In genomic region chr6:136192917-136193316, GRCh38 we compare ENCODE assay signal across 16 cellular contexts. TPM values are rescaled to one million over a fixed set of nuclear protein-coding genes. Genes with fewer than 3 reads are reported as not detected.
DNase-seq lines count a peak whose midpoint lies in the region; ATAC-seq and TF ChIP-seq lines count a peak whose summit lies in the region.
"Had no signal": no experiment of that assay in that cellular context is flagged by ENCODE, and none has a peak within 500 bp of the region (broad histone marks: within the 10 kb centered on the region; RNA-seq: fewer than 3 reads in every experiment).

No MANE protein-coding gene starts in this region.

- H3K9me3 Mint-ChIP-seq in nephron (no peaks in the 10 kb centered on the region), neural progenitor cell (no peaks in the 10 kb centered on the region)
- H3K9me3 Mint-ChIP-seq: CD8-positive, alpha-beta T cell; H9 had no signal

- H3K4me2 ChIP-seq in smooth muscle cell, result peak overlapping the region; percentile 24
- no peak overlapping the region for H3K4me2 ChIP-seq in neural progenitor cell
- H3K4me2 ChIP-seq: BLaER1 treated with 17β-estradiol and CSF1 and Interleukin-3, amounts not matched to agents 10 nM and 100 nM had no signal

- H3K9ac ChIP-seq in smooth muscle cell (ENCODE audit: low read depth) (no peak overlapping the region), neural progenitor cell (no peak overlapping the region)
- H3K9ac ChIP-seq: BLaER1 treated with 17β-estradiol and CSF1 and Interleukin-3, amounts not matched to agents 10 nM and 100 nM had no signal

- H3K36me3 ChIP-seq in smooth muscle cell (ENCODE audit: low read depth), result no peaks in the 10 kb centered on the region
- no peaks in the 10 kb centered on the region for H3K36me3 ChIP-seq in neural progenitor cell
- H3K36me3 ChIP-seq: BLaER1 treated with 17β-estradiol and CSF1 and Interleukin-3, amounts not matched to agents 10 nM and 100 nM had no signal

- H3K36me3 Mint-ChIP-seq in nephron (ENCODE audit: low read depth) (peaks cover 3% of the 10 kb centered on the region), neural progenitor cell (no peaks in the 10 kb centered on the region)
- H3K36me3 Mint-ChIP-seq: CD8-positive, alpha-beta T cell had no signal

- H3K27me3 ChIP-seq in smooth muscle cell (ENCODE audit: low read depth) (no peaks in the 10 kb centered on the region), neural progenitor cell (no peaks in the 10 kb centered on the region)
- H3K27me3 ChIP-seq: BLaER1 treated with 17β-estradiol and CSF1 and Interleukin-3, amounts not matched to agents 10 nM and 100 nM had no signal

- ATAC-seq in GM21619 (IDR thresholded peaks at IDR 0.05; ENCODE audit: unreplicated experiment), result no peak
- ATAC-seq: CD8-positive, alpha-beta T cell had no signal

- TF ChIP-seq CTCF in fibroblast of villous mesenchyme (IDR thresholded peaks at IDR 0.05; ENCODE audit: insufficient read depth, low read depth, low read length) (no peak), nephron (IDR thresholded peaks at IDR 0.05; ENCODE audit: unreplicated experiment in 3 of 3) (no peak), smooth muscle cell (IDR thresholded peaks at IDR 0.05; ENCODE audit: borderline replicate concordance, insufficient read depth, poor library complexity, severe bottlenecking) (no peak), neural progenitor cell (IDR thresholded peaks at IDR 0.05) (no peak)

- H3K4me1 Mint-ChIP-seq in nephron, result peaks cover 17% of the 10 kb centered on the region
- peaks cover 32% of the 10 kb centered on the region for H3K4me1 Mint-ChIP-seq in neural progenitor cell
- H3K4me1 Mint-ChIP-seq: B cell had no signal

- peak; percentile 4 for DNase-seq in NCI-H2171 treated with DMSO at 0.1 percent for 48 hours (lab: John Stamatoyannopoulos, UW)
- no peak for DNase-seq in NCI-H2171 (lab: John Stamatoyannopoulos, UW)
- DNase-seq in fibroblast of villous mesenchyme (ENCODE audit: low read depth), result peak; percentile 30
- DNase-seq in smooth muscle cell (lab: John Stamatoyannopoulos, UW; ENCODE audit: unreplicated experiment), result no peak
- no peak for DNase-seq in neural progenitor cell (ENCODE audit: low spot score)
- no peak for DNase-seq in NCI-H82 (lab: John Stamatoyannopoulos, UW)
- DNase-seq: 8988T; Calu3; CD8-positive, alpha-beta T cell; DMS79 treated with DMSO at 0.1 percent for 48 hours; GF-D8; H9 had no signal

- no peaks in the 10 kb centered on the region for H3K9me3 ChIP-seq in smooth muscle cell (replicated peaks; ENCODE audit: low read depth)
- H3K9me3 ChIP-seq in neural progenitor cell (ENCODE audit: low read depth), result no peaks in the 10 kb centered on the region
- H3K9me3 ChIP-seq: BLaER1 treated with 17β-estradiol and CSF1 and Interleukin-3, amounts not matched to agents 10 nM and 100 nM had no signal

- H2AFZ ChIP-seq in smooth muscle cell (ENCODE audit: low read depth) (no peak overlapping the region), neural progenitor cell (replicated peaks) (no peak overlapping the region)

- H3K27me3 Mint-ChIP-seq in nephron (ENCODE audit: low read depth) (no peaks in the 10 kb centered on the region), neural progenitor cell (ENCODE audit: insufficient read depth, low read depth) (no peaks in the 10 kb centered on the region)

- peaks cover 10% of the 10 kb centered on the region for H3F3A ChIP-seq in smooth muscle cell (ENCODE audit: low read depth)
- no peaks in the 10 kb centered on the region for H3F3A ChIP-seq in neural progenitor cell (ENCODE audit: low read depth)

- H3K79me2 ChIP-seq in smooth muscle cell (ENCODE audit: low read depth) (no peaks in the 10 kb centered on the region), neural progenitor cell (ENCODE audit: low read depth) (no peaks in the 10 kb centered on the region)

- peak overlapping the region in 2 of 3 experiments; percentile 46 to 70 for H3K27ac Mint-ChIP-seq in nephron
- no peak overlapping the region for H3K27ac Mint-ChIP-seq in neural progenitor cell
- H3K27ac Mint-ChIP-seq: B cell; CD8-positive, alpha-beta T cell; H9 had no signal

- H4K20me1 ChIP-seq in smooth muscle cell (ENCODE audit: low read depth), result no peaks in the 10 kb centered on the region
- no peaks in the 10 kb centered on the region for H4K20me1 ChIP-seq in neural progenitor cell (ENCODE audit: low read depth)
- H4K20me1 ChIP-seq: BLaER1 treated with 17β-estradiol and CSF1 and Interleukin-3, amounts not matched to agents 10 nM and 100 nM had no signal

- no peak overlapping the region for H3K4me3 ChIP-seq in fibroblast of villous mesenchyme (ENCODE audit: low read depth, low read length)
- H3K4me3 ChIP-seq in smooth muscle cell, result no peak overlapping the region
- H3K4me3 ChIP-seq in neural progenitor cell, result no peak overlapping the region
- H3K4me3 ChIP-seq: BLaER1 treated with 17β-estradiol and CSF1 and Interleukin-3, amounts not matched to agents 10 nM and 100 nM had no signal

- H3K4me3 Mint-ChIP-seq in nephron (no peak overlapping the region), neural progenitor cell (no peak overlapping the region)
- H3K4me3 Mint-ChIP-seq: B cell; CD8-positive, alpha-beta T cell; H9 had no signal

- H3K27ac ChIP-seq in smooth muscle cell (ENCODE audit: low read depth) (no peak overlapping the region), neural progenitor cell (no peak overlapping the region)
- H3K27ac ChIP-seq: BLaER1 treated with 17β-estradiol and CSF1 and Interleukin-3, amounts not matched to agents 10 nM and 100 nM had no signal

- 37% methylated on average over 6 of the region's 6 CpGs for WGBS in smooth muscle cell (ENCODE audit: low lambda C conversion rate)

- H3K4me1 ChIP-seq in smooth muscle cell (ENCODE audit: low read depth), result peaks cover 13% of the 10 kb centered on the region
- H3K4me1 ChIP-seq in neural progenitor cell, result no peaks in the 10 kb centered on the region
- H3K4me1 ChIP-seq: BLaER1 treated with 17β-estradiol and CSF1 and Interleukin-3, amounts not matched to agents 10 nM and 100 nM had no signal

RNA-seq across cellular contexts. Expression of gene MTFR2, which starts 57.2 kb away (rescaled TPM):
- total RNA-seq in fibroblast of villous mesenchyme (0.97 and 4.3 TPM in 2 replicates), smooth muscle cell (10.9 and 12.4 TPM in 2 replicates), neural progenitor cell (ENCODE audit: low replicate concordance) (6.2 and 12.6 TPM in 2 replicates)
- polyA plus RNA-seq in smooth muscle cell, result 1.4 and 2.7 TPM in 2 replicates

Comparison
In these comparisons a context has a peak if more than half of its experiments do, and no peak if none do; other contexts are left out.
1. DNase-seq: peak in NCI-H2171 treated with DMSO at 0.1 percent for 48 hours (single experiment) and fibroblast of villous mesenchyme (single experiment); none in NCI-H2171 (single experiment), smooth muscle cell (single experiment), neural progenitor cell (single experiment) and NCI-H82 (single experiment).